Comparison of ENCODE assay signal across 1 cellular context in the genomic region with DNA sequence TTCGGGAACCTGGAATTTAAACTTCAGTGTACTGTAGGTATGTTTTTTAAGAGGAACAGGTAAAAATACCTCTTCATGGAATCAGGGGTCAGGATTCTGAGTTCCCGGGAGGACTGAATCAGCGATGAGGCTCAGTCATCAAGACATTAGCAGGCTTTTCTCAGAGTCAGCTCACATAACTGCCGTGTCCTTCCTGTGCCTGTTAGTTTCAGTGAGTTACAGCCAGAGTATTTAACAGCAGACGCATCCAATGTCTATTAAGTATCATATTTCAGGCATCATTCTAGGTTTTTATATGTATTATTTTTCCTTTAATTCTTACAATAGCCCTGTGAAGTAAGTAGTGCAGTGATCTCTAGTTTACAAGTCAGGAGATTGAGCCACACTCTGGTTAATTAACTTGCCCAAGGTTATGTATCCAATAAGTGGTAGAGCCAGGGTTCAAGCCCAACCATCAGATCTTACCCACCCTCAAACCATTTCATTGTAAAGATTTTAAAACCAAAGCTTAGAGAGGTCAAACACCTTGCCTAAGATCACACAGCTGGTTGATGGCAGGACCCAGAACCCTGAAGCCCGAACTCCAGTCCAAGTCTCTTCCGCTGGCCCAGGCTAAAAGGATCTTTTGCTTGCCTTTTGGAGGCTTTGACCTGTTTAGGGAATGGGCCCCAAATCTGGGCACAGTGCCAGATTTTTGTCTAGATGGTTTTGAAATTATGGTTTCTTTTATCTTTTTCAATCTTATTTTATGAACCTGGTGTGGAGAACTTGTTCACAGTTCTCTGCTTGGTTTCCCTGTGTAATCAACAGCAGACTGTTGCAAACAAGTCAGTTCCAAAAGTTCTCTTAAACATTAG.
TF ChIP-seq lines count a peak whose summit lies in the region.

No MANE protein-coding gene starts in this region.

TF ChIP-seq in IMR-90, 13 proteins besides CTCF, POLR2A, EP300 and RAD21 (continued from another document):
- TF ChIP-seq, protein P1, sequence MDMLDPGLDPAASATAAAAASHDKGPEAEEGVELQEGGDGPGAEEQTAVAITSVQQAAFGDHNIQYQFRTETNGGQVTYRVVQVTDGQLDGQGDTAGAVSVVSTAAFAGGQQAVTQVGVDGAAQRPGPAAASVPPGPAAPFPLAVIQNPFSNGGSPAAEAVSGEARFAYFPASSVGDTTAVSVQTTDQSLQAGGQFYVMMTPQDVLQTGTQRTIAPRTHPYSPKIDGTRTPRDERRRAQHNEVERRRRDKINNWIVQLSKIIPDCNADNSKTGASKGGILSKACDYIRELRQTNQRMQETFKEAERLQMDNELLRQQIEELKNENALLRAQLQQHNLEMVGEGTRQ (IDR thresholded peaks at IDR 0.05; ENCODE audit: low read depth, low read length): no peak
- TF ChIP-seq RFX5 (IDR thresholded peaks at IDR 0.05; ENCODE audit: low read depth, low read length) (no peak), MXI1 (IDR thresholded peaks at IDR 0.05; ENCODE audit: borderline replicate concordance, low read depth, low read length) (no peak), MAFK (IDR thresholded peaks at IDR 0.05; ENCODE audit: low read depth, low read length) (no peak), CHD1 (IDR thresholded peaks at IDR 0.05; ENCODE audit: low read depth, low read length) (no peak), BHLHE40 (IDR thresholded peaks at IDR 0.05; ENCODE audit: low read depth, low read length) (no peak), MAZ (IDR thresholded peaks at IDR 0.05; ENCODE audit: borderline replicate concordance, low read depth, low read length) (no peak), NFE2L2 (IDR thresholded peaks at IDR 0.05; ENCODE audit: low read depth, low read length) (no peak), FOS (IDR thresholded peaks at IDR 0.05; ENCODE audit: low read depth, low read length) (no peak)
- TF ChIP-seq, protein P2, sequence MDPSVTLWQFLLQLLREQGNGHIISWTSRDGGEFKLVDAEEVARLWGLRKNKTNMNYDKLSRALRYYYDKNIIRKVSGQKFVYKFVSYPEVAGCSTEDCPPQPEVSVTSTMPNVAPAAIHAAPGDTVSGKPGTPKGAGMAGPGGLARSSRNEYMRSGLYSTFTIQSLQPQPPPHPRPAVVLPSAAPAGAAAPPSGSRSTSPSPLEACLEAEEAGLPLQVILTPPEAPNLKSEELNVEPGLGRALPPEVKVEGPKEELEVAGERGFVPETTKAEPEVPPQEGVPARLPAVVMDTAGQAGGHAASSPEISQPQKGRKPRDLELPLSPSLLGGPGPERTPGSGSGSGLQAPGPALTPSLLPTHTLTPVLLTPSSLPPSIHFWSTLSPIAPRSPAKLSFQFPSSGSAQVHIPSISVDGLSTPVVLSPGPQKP (IDR thresholded peaks at IDR 0.05; ENCODE audit: borderline replicate concordance, low read depth, low read length): no peak
TF ChIP-seq in IMR-90: peak in this region for 0.
